In genomic region chr15:32345978-32346595, GRCh38 we compare ENCODE assay signal across 3 cellular contexts. TPM values are rescaled to one million over a fixed set of nuclear protein-coding genes. Genes with fewer than 3 reads are reported as not detected.
"Had no signal": no experiment of that assay in that cellular context is flagged by ENCODE, and none has a peak within 500 bp of the region (broad histone marks: within the 10 kb centered on the region; RNA-seq: fewer than 3 reads in every experiment).

No MANE protein-coding gene starts in this region.

RNA-seq across cellular contexts. Expression of gene GOLGA8K, which starts 57.0 kb away (rescaled TPM):
- total RNA-seq: fibroblast of villous mesenchyme, hepatocyte had no signal
- polyA plus RNA-seq: fibroblast of lung, hepatocyte had no signal
